ENCODE assay signal across 11 cellular contexts in genomic region chr1:53266038-53266437, GRCh38. TPM values are rescaled to one million over a fixed set of nuclear protein-coding genes. Genes with fewer than 3 reads are reported as not detected.
DNase-seq lines count a peak whose midpoint lies in the region; ATAC-seq, FAIRE-seq and TF ChIP-seq lines count a peak whose summit lies in the region.
"Had no signal": no experiment of that assay in that cellular context is flagged by ENCODE, and none has a peak within 500 bp of the region (broad histone marks: within the 10 kb centered on the region; RNA-seq: fewer than 3 reads in every experiment).

No MANE protein-coding gene starts in this region.

- peaks cover 2% of the 10 kb centered on the region for H3K4me1 ChIP-seq in osteoblast (ENCODE audit: insufficient read depth, low read length)

- no peaks in the 10 kb centered on the region for H4K20me1 ChIP-seq in osteoblast (ENCODE audit: insufficient read depth, low read length)

- DNase-seq in NCI-H1694 treated with DMSO at 0.1 percent for 48 hours (lab: John Stamatoyannopoulos, UW) (peak; percentile 8), NCI-H1694 (lab: John Stamatoyannopoulos, UW) (no peak), NB4 (ENCODE audit: low read depth) (no peak), cerebellum (ENCODE audit: low spot score) (peak; percentile 31), osteoblast (ENCODE audit: insufficient read length, low spot score, missing footprints) (no peak), frontal cortex (ENCODE audit: low spot score in 2 of 2) (no peak), AG08396 (ENCODE audit: low spot score) (no peak)
- DNase-seq: AML-193, right cardiac atrium, SHP77 treated with DMSO at 0.1 percent for 48 hours had no signal

- H3K9me3 ChIP-seq in osteoblast (ENCODE audit: low read depth, low read length), result no peaks in the 10 kb centered on the region

- no peak for FAIRE-seq in frontal cortex (lab: Jason Lieb, UNC)

- no peak overlapping the region for H3K27ac ChIP-seq in osteoblast (ENCODE audit: low read depth, low read length)

- peak; percentile 2 for TF ChIP-seq CTCF in NB4 (IDR thresholded peaks at IDR 0.05; ENCODE audit: low read depth, low read length)
- peak; percentile 37 for TF ChIP-seq CTCF in osteoblast (IDR thresholded peaks at IDR 0.05; ENCODE audit: extremely low read depth, low read depth, low read length)

- ATAC-seq in GM19324 (IDR thresholded peaks at IDR 0.05; ENCODE audit: low FRiP score, unreplicated experiment), result no peak
- ATAC-seq: right cardiac atrium had no signal

- H2AFZ ChIP-seq in osteoblast (ENCODE audit: low read length), result no peak overlapping the region

- H3K4me2 ChIP-seq in osteoblast (ENCODE audit: insufficient read depth, low read length), result no peak overlapping the region

- no peak for TF ChIP-seq POLR2A in NB4 (IDR thresholded peaks at IDR 0.05; ENCODE audit: extremely low read depth, insufficient read length)

- H3K79me2 ChIP-seq in osteoblast (ENCODE audit: insufficient read depth, low read length), result no peaks in the 10 kb centered on the region

- H3K36me3 ChIP-seq in osteoblast (ENCODE audit: insufficient read depth, low read length), result peaks cover 7% of the 10 kb centered on the region

- no peak overlapping the region for H3K4me3 ChIP-seq in NB4 (ENCODE audit: low read depth, low read length)
- H3K4me3 ChIP-seq in osteoblast (ENCODE audit: insufficient read depth, low read length), result no peak overlapping the region

- H3K27me3 ChIP-seq in osteoblast (ENCODE audit: insufficient read depth, low read length), result no peaks in the 10 kb centered on the region

RNA-seq across cellular contexts. Expression of gene MAGOH, which starts 27.7 kb away (rescaled TPM):
- 20.1 TPM for total RNA-seq in cerebellum
- 15.6 and 22.8 TPM in 2 replicates for total RNA-seq in osteoblast
- total RNA-seq in frontal cortex, result 15.9 TPM

RNA-seq across cellular contexts. Expression of gene CZIB, which starts 45.6 kb away (rescaled TPM):
- total RNA-seq in cerebellum (40.8 TPM), osteoblast (63.7 and 65.4 TPM in 2 replicates), frontal cortex (42.4 TPM)

Comparison
In these comparisons a context has a peak if more than half of its experiments do, and no peak if none do; other contexts are left out.
1. DNase-seq: peak in NCI-H1694 treated with DMSO at 0.1 percent for 48 hours (single experiment) and cerebellum (single experiment); none in NCI-H1694 (single experiment), NB4 (single experiment), osteoblast (single experiment), frontal cortex (0 of 2) and AG08396 (single experiment).